ENCODE assay signal across 18 cellular contexts in genomic region chr16:73254983-73255382, GRCh38.
"Had no signal": no experiment of that assay in that cellular context is flagged by ENCODE, and none has a peak within 500 bp of the region (broad histone marks: within the 10 kb centered on the region; RNA-seq: fewer than 3 reads in every experiment).

No MANE protein-coding gene starts in this region.

- ATAC-seq: activated CD8-positive, alpha-beta T cell treated with anti-CD3 and anti-CD28 coated beads, Interleukin-2, amount 10 ng/mL, durations not matched to agents 7 days and 5 days; activated T-cell treated with anti-CD3 and anti-CD28 coated beads, Interleukin-2, amount 50 U/mL, for 4 hours; body of pancreas; gastroesophageal sphincter; heart left ventricle; naive thymus-derived CD8-positive, alpha-beta T cell; sciatic nerve; stimulated activated memory B cell treated with anti-CD40 and anti-IgM and Interleukin-4, amounts not matched to agents 10 μg/mL and 1 μg/mL and 100 μg/mL, for 72 hours; upper lobe of right lung had no signal

- H3K4me3 ChIP-seq: body of pancreas, coronary artery, gastroesophageal sphincter, heart left ventricle, spleen, testis, upper lobe of right lung had no signal

- FAIRE-seq: endometrium, kidney had no signal

- DNase-seq: activated CD4-positive, alpha-beta T cell treated with anti-CD3 and anti-CD28 coated beads, Interleukin-2, amount 10 ng/mL, durations not matched to agents 24 days and 14 days; activated CD8-positive, alpha-beta T cell treated with anti-CD3 and anti-CD28 coated beads, Interleukin-2, amount 10 ng/mL, durations not matched to agents 7 days and 5 days; activated naive CD4-positive, alpha-beta T cell treated with anti-CD3 and anti-CD28 coated beads for 36 hours; activated T-cell treated with anti-CD3 and anti-CD28 coated beads, Interleukin-2, amount 50 U/mL, for 4 hours; body of pancreas; caudate nucleus; heart left ventricle; kidney; naive thymus-derived CD8-positive, alpha-beta T cell; spleen; stimulated activated CD4-positive, alpha-beta T cell treated with anti-CD3 and anti-CD28 coated beads, Interleukin-4, amount 100 ng/mL, for 4 hours; testis; upper lobe of right lung had no signal
